ENCODE assay signal across 1 cellular context in genomic region chr9:109122726-109123621, GRCh38.
TF ChIP-seq lines count a peak whose summit lies in the region.

No MANE protein-coding gene starts in this region.

TF ChIP-seq in K562, 482 proteins besides CTCF, POLR2A, EP300 and RAD21 (continued from another document):
- TF ChIP-seq FOXM1 (IDR thresholded peaks at IDR 0.05; ENCODE audit: low read depth): peak; percentile 67; the same call in 1 of the 2 replicates
- no peak for TF ChIP-seq FOXM1 (CRISPR knock-in tag; IDR thresholded peaks at IDR 0.05; ENCODE audit: low read depth)
- TF ChIP-seq MXI1 (IDR thresholded peaks at IDR 0.05; ENCODE audit: low read depth, low read length): no peak
- TF ChIP-seq DACH1 (IDR thresholded peaks at IDR 0.05; ENCODE audit: partially characterized antibody): no peak
- no peak for TF ChIP-seq PHTF2 (CRISPR knock-in tag; IDR thresholded peaks at IDR 0.05)
- no peak for TF ChIP-seq ZBED1 (IDR thresholded peaks at IDR 0.05)
- no peak for TF ChIP-seq RBM17 (IDR thresholded peaks at IDR 0.05; ENCODE audit: borderline replicate concordance, low read depth, low read length)
- TF ChIP-seq FOXP4 (CRISPR knock-in tag; IDR thresholded peaks at IDR 0.05; ENCODE audit: borderline replicate concordance): no peak
- TF ChIP-seq CBX3 (IDR thresholded peaks at IDR 0.05; ENCODE audit: borderline replicate concordance in 1 of 2, low read length in 2 of 2): no peak
- no peak for TF ChIP-seq ZNF217 (CRISPR knock-in tag; IDR thresholded peaks at IDR 0.05)
- TF ChIP-seq TAF1 (IDR thresholded peaks at IDR 0.05; ENCODE audit: control insufficient read depth, extremely low read depth, insufficient read depth, low read length, severe bottlenecking): no peak
- TF ChIP-seq KLF16 (IDR thresholded peaks at IDR 0.05): no peak
- TF ChIP-seq ZHX1 (conservative IDR thresholded peaks at IDR 0.05; ENCODE audit: low read length): no peak
- no peak for TF ChIP-seq ZC3H8 (IDR thresholded peaks at IDR 0.05)
- TF ChIP-seq NR2F6 (CRISPR knock-in tag; IDR thresholded peaks at IDR 0.05): no peak
- peak; percentile 96 for TF ChIP-seq MAFK (IDR thresholded peaks at IDR 0.05; ENCODE audit: low read length)
- TF ChIP-seq KLF1 (tag; IDR thresholded peaks at IDR 0.05): no peak
- TF ChIP-seq GTF2A2 (tag; IDR thresholded peaks at IDR 0.05): no peak
- no peak for TF ChIP-seq RNF219 (CRISPR knock-in tag; IDR thresholded peaks at IDR 0.05)
- no peak for TF ChIP-seq HIVEP1 (CRISPR knock-in tag; IDR thresholded peaks at IDR 0.05)
- TF ChIP-seq ZBTB5 (IDR thresholded peaks at IDR 0.05): no peak
- peak; percentile 80 for TF ChIP-seq MTA3 (IDR thresholded peaks at IDR 0.05; ENCODE audit: borderline replicate concordance)
